In the genomic region with DNA sequence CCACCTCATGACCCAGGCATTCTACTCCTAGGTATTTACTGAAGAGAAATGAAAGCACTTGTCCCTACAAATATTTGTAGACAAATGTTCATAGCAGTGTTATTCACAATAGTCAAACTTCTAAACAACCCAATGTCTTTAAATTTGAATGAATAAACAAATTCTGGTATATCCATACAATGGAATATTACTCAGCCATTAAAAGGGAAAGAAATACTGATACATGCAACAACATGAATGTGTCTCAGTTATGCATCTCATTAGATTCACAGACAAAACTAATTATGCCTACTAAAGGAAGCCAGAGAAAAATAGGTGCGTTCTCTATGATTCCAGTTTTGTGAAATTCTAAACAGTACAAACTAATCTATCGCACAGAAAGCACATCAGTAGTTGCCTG, we compare ENCODE assay signal across 4 cellular contexts.
TF ChIP-seq lines count a peak whose summit lies in the region.

No MANE protein-coding gene starts in this region.

TF ChIP-seq in SK-N-SH treated with all-trans-retinoic acid at 6 μM for 48 hours, 23 proteins besides CTCF, POLR2A, EP300 and RAD21:
- TF ChIP-seq ZC3H10 (CRISPR knock-in tag; IDR thresholded peaks at IDR 0.05), result no peak
- TF ChIP-seq ZNF565 (CRISPR knock-in tag; conservative IDR thresholded peaks at IDR 0.05; ENCODE audit: low read depth), result no peak
- peak; percentile 94 for TF ChIP-seq ZNF8 (CRISPR knock-in tag; IDR thresholded peaks at IDR 0.05)
- no peak for TF ChIP-seq ESRRG (CRISPR knock-in tag; IDR thresholded peaks at IDR 0.05)
- TF ChIP-seq PATZ1 (CRISPR knock-in tag; IDR thresholded peaks at IDR 0.05; ENCODE audit: borderline replicate concordance), result no peak

TF ChIP-seq in SK-N-SH, 30 proteins besides CTCF, POLR2A, EP300 and RAD21 (continues in another document):
- TF ChIP-seq SMC3 (IDR thresholded peaks at IDR 0.05; ENCODE audit: low read depth, low read length) (no peak), GABPA (IDR thresholded peaks at IDR 0.05; ENCODE audit: low read depth) (no peak), GATA2 (CRISPR knock-in tag; IDR thresholded peaks at IDR 0.05) (no peak), MAX (IDR thresholded peaks at IDR 0.05; ENCODE audit: low read depth) (no peak), MEF2A (IDR thresholded peaks at IDR 0.05; ENCODE audit: borderline replicate concordance, low read depth) (no peak), RXRA (IDR thresholded peaks at IDR 0.05; ENCODE audit: borderline replicate concordance, low read depth) (no peak), NRF1 (IDR thresholded peaks at IDR 0.05; ENCODE audit: low read depth, low read length) (no peak), FOSL2 (IDR thresholded peaks at IDR 0.05; ENCODE audit: borderline replicate concordance, low read depth) (no peak), EZH2phosphoT487 (IDR thresholded peaks at IDR 0.05; ENCODE audit: borderline replicate concordance, low read depth) (no peak), RFX5 (IDR thresholded peaks at IDR 0.05; ENCODE audit: low read length) (no peak), TEAD4 (IDR thresholded peaks at IDR 0.05; ENCODE audit: borderline replicate concordance, insufficient read depth) (no peak), USF1 (IDR thresholded peaks at IDR 0.05; ENCODE audit: borderline replicate concordance, low read depth) (no peak)
- TF ChIP-seq, protein P1, sequence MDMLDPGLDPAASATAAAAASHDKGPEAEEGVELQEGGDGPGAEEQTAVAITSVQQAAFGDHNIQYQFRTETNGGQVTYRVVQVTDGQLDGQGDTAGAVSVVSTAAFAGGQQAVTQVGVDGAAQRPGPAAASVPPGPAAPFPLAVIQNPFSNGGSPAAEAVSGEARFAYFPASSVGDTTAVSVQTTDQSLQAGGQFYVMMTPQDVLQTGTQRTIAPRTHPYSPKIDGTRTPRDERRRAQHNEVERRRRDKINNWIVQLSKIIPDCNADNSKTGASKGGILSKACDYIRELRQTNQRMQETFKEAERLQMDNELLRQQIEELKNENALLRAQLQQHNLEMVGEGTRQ (IDR thresholded peaks at IDR 0.05; ENCODE audit: borderline replicate concordance, low read depth, low read length), result no peak
- TF ChIP-seq, protein P2, sequence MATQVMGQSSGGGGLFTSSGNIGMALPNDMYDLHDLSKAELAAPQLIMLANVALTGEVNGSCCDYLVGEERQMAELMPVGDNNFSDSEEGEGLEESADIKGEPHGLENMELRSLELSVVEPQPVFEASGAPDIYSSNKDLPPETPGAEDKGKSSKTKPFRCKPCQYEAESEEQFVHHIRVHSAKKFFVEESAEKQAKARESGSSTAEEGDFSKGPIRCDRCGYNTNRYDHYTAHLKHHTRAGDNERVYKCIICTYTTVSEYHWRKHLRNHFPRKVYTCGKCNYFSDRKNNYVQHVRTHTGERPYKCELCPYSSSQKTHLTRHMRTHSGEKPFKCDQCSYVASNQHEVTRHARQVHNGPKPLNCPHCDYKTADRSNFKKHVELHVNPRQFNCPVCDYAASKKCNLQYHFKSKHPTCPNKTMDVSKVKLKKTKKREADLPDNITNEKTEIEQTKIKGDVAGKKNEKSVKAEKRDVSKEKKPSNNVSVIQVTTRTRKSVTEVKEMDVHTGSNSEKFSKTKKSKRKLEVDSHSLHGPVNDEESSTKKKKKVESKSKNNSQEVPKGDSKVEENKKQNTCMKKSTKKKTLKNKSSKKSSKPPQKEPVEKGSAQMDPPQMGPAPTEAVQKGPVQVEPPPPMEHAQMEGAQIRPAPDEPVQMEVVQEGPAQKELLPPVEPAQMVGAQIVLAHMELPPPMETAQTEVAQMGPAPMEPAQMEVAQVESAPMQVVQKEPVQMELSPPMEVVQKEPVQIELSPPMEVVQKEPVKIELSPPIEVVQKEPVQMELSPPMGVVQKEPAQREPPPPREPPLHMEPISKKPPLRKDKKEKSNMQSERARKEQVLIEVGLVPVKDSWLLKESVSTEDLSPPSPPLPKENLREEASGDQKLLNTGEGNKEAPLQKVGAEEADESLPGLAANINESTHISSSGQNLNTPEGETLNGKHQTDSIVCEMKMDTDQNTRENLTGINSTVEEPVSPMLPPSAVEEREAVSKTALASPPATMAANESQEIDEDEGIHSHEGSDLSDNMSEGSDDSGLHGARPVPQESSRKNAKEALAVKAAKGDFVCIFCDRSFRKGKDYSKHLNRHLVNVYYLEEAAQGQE (IDR thresholded peaks at IDR 0.05; ENCODE audit: low read depth, low read length), result no peak

TF ChIP-seq in HEK293, 187 proteins besides CTCF, POLR2A, EP300 and RAD21:
- TF ChIP-seq PRDM2 (tag by site-specific recombination; IDR thresholded peaks at IDR 0.05; ENCODE audit: borderline replicate concordance) (no peak), ZNF146 (tag by site-specific recombination; IDR thresholded peaks at IDR 0.05) (peak; percentile 74; the same call in 1 of the 2 replicates)
TF ChIP-seq in HEK293: peak in this region for 1.

TF ChIP-seq in K562, 482 proteins besides CTCF, POLR2A, EP300 and RAD21:
- TF ChIP-seq TARDBP (IDR thresholded peaks at IDR 0.05), result no peak
- TF ChIP-seq ZBED1 (IDR thresholded peaks at IDR 0.05), result no peak
- peak; percentile 37 for TF ChIP-seq ZNF146 (CRISPR knock-in tag; IDR thresholded peaks at IDR 0.05; ENCODE audit: unreplicated experiment)
